In the genomic region with DNA sequence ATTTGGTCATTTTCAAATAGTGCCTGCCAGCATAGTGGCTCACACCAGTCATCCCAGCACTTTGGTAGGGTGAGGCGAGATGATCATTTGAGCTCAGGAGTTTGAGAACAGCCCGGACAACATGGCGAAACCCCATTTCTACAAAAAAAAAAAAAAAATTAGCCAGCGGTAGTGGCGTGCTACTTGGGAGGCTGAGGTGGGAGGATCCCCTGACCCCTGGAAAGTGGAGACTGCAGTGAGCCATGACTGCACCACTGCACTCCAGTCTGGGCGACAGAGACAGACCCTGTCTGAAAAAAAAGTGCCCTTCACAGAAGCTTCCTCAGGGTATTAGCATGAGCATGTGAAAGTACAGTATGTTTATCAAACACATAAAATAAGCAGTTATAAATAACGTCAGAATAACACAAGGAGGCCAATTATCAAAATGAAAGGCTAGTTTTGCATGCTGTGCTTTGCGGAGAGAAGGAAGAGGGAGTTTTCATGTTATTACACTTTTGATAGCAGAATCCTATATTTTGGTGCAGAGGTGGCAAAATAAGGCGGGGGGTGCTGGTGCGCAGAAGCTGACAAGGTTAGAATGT, we compare ENCODE assay signal across 8 cellular contexts. TPM values are rescaled to one million over a fixed set of nuclear protein-coding genes. Genes with fewer than 3 reads are reported as not detected.
DNase-seq lines count a peak whose midpoint lies in the region; ATAC-seq lines count a peak whose summit lies in the region.

No MANE protein-coding gene starts in this region.

- peaks cover 41% of the 10 kb centered on the region for H3K4me1 Mint-ChIP-seq in T-helper 2 cell treated with Interferon-gamma antibody and Interleukin-4, amounts not matched to agents 5 μg/mL and 100 μg/mL, for 36 hours (ENCODE audit: low read depth)
- peaks cover 51% of the 10 kb centered on the region for H3K4me1 Mint-ChIP-seq in activated T-helper 1 cell treated with anti-CD3 and anti-CD28 coated beads, Interleukin-12 subunit alpha, Interleukin-12 subunit beta, Interleukin-2, Interleukin-4 antibody, amounts not matched to agents 30 ng/mL and 10 ng/mL and 1 ng/mL, durations not matched to agents 14 hours and 24 hours and 36 hours (ENCODE audit: low read depth)

- peak overlapping the region; percentile 84 for H3K27ac ChIP-seq in iPS-20b (ENCODE audit: low read length)
- H3K27ac ChIP-seq in temporal lobe (ENCODE audit: low read depth, low read length): peak overlapping the region; percentile 85

- peak overlapping the region; percentile 97 for H3K4me3 Mint-ChIP-seq in T-helper 2 cell treated with Interferon-gamma antibody and Interleukin-4, amounts not matched to agents 5 μg/mL and 100 μg/mL, for 36 hours
- H3K4me3 Mint-ChIP-seq in activated T-helper 1 cell treated with anti-CD3 and anti-CD28 coated beads, Interleukin-12 subunit alpha, Interleukin-12 subunit beta, Interleukin-2, Interleukin-4 antibody, amounts not matched to agents 30 ng/mL and 10 ng/mL and 1 ng/mL, durations not matched to agents 14 hours and 24 hours and 36 hours: peak overlapping the region; percentile 93

- no peak for ATAC-seq in HG02938 (IDR thresholded peaks at IDR 0.05; ENCODE audit: unreplicated experiment)

- DNase-seq in T-helper 2 cell treated with Interferon-gamma antibody and Interleukin-4, amounts not matched to agents 5 μg/mL and 100 μg/mL, for 36 hours (ENCODE audit: low spot score): no peak
- no peak for DNase-seq in T-helper 2 cell
- no peak for DNase-seq in activated T-helper 1 cell treated with anti-CD3 and anti-CD28 coated beads, Interleukin-12 subunit alpha, Interleukin-12 subunit beta, Interleukin-2, Interleukin-4 antibody, amounts not matched to agents 30 ng/mL and 10 ng/mL and 1 ng/mL, durations not matched to agents 14 hours and 24 hours and 36 hours (ENCODE audit: low spot score)
- DNase-seq in activated CD4-positive, CD25-positive, alpha-beta regulatory T cell (lab: John Stamatoyannopoulos, UW): no peak
- DNase-seq in NCI-H1930 (lab: John Stamatoyannopoulos, UW): no peak

- H3K27me3 ChIP-seq in iPS-20b (ENCODE audit: insufficient read depth, low read length): no peaks in the 10 kb centered on the region

- H3K4me3 ChIP-seq in iPS-20b (ENCODE audit: low read length): peak overlapping the region; percentile 78

- H3K9me3 ChIP-seq in iPS-20b (ENCODE audit: insufficient read depth, low read depth, low read length): no peaks in the 10 kb centered on the region

- peaks cover 27% of the 10 kb centered on the region for H3K36me3 ChIP-seq in iPS-20b (ENCODE audit: insufficient read depth, low read depth, low read length)

- peaks cover under 1% of the 10 kb centered on the region for H3K27me3 Mint-ChIP-seq in T-helper 2 cell treated with Interferon-gamma antibody and Interleukin-4, amounts not matched to agents 5 μg/mL and 100 μg/mL, for 36 hours (ENCODE audit: low read depth)
- H3K27me3 Mint-ChIP-seq in activated T-helper 1 cell treated with anti-CD3 and anti-CD28 coated beads, Interleukin-12 subunit alpha, Interleukin-12 subunit beta, Interleukin-2, Interleukin-4 antibody, amounts not matched to agents 30 ng/mL and 10 ng/mL and 1 ng/mL, durations not matched to agents 14 hours and 24 hours and 36 hours (ENCODE audit: insufficient read depth): peaks cover 4% of the 10 kb centered on the region

- intact Hi-C loops in activated T-helper 1 cell treated with anti-CD3 and anti-CD28 coated beads, Interleukin-12 subunit alpha, Interleukin-12 subunit beta, Interleukin-2, Interleukin-4 antibody, amounts not matched to agents 30 ng/mL and 10 ng/mL and 1 ng/mL, durations not matched to agents 14 hours and 24 hours and 36 hours (cut with micrococcal nuclease): loop anchor here (1.0 to 10.0 kb wide), 10 partner anchors 14 to 1708 kb away; a partner anchor contains a TSS

- no peaks in the 10 kb centered on the region for H3K9me3 Mint-ChIP-seq in T-helper 2 cell treated with Interferon-gamma antibody and Interleukin-4, amounts not matched to agents 5 μg/mL and 100 μg/mL, for 36 hours
- no peaks in the 10 kb centered on the region for H3K9me3 Mint-ChIP-seq in activated T-helper 1 cell treated with anti-CD3 and anti-CD28 coated beads, Interleukin-12 subunit alpha, Interleukin-12 subunit beta, Interleukin-2, Interleukin-4 antibody, amounts not matched to agents 30 ng/mL and 10 ng/mL and 1 ng/mL, durations not matched to agents 14 hours and 24 hours and 36 hours

- no peaks in the 10 kb centered on the region for H3K4me1 ChIP-seq in iPS-20b (ENCODE audit: insufficient read depth, low read length)

- peak overlapping the region; percentile 92 for H3K9ac ChIP-seq in iPS-20b (ENCODE audit: low read depth, low read length)

- H3K36me3 Mint-ChIP-seq in T-helper 2 cell treated with Interferon-gamma antibody and Interleukin-4, amounts not matched to agents 5 μg/mL and 100 μg/mL, for 36 hours (ENCODE audit: low read depth): peaks cover 25% of the 10 kb centered on the region
- H3K36me3 Mint-ChIP-seq in activated T-helper 1 cell treated with anti-CD3 and anti-CD28 coated beads, Interleukin-12 subunit alpha, Interleukin-12 subunit beta, Interleukin-2, Interleukin-4 antibody, amounts not matched to agents 30 ng/mL and 10 ng/mL and 1 ng/mL, durations not matched to agents 14 hours and 24 hours and 36 hours (ENCODE audit: low read depth): peaks cover 18% of the 10 kb centered on the region

- peak overlapping the region; percentile 96 for H3K27ac Mint-ChIP-seq in T-helper 2 cell treated with Interferon-gamma antibody and Interleukin-4, amounts not matched to agents 5 μg/mL and 100 μg/mL, for 36 hours
- H3K27ac Mint-ChIP-seq in activated T-helper 1 cell treated with anti-CD3 and anti-CD28 coated beads, Interleukin-12 subunit alpha, Interleukin-12 subunit beta, Interleukin-2, Interleukin-4 antibody, amounts not matched to agents 30 ng/mL and 10 ng/mL and 1 ng/mL, durations not matched to agents 14 hours and 24 hours and 36 hours: peak overlapping the region; percentile 88

RNA-seq across cellular contexts. Expression of a gene that starts 0.8 kb away (rescaled TPM):
- 55.6 and 56.5 TPM in 2 replicates for total RNA-seq in activated T-helper 1 cell treated with anti-CD3 and anti-CD28 coated beads, Interleukin-12 subunit alpha, Interleukin-12 subunit beta, Interleukin-2, Interleukin-4 antibody, amounts not matched to agents 30 ng/mL and 10 ng/mL and 1 ng/mL, durations not matched to agents 14 hours and 24 hours and 36 hours
- 17.2 TPM for total RNA-seq in temporal lobe

RNA-seq across cellular contexts. Expression of a gene that starts 38.8 kb away (rescaled TPM):
- total RNA-seq in activated T-helper 1 cell treated with anti-CD3 and anti-CD28 coated beads, Interleukin-12 subunit alpha, Interleukin-12 subunit beta, Interleukin-2, Interleukin-4 antibody, amounts not matched to agents 30 ng/mL and 10 ng/mL and 1 ng/mL, durations not matched to agents 14 hours and 24 hours and 36 hours: 8.8 and 10.4 TPM in 2 replicates
- 25.3 TPM for total RNA-seq in temporal lobe
